In the genomic region with DNA sequence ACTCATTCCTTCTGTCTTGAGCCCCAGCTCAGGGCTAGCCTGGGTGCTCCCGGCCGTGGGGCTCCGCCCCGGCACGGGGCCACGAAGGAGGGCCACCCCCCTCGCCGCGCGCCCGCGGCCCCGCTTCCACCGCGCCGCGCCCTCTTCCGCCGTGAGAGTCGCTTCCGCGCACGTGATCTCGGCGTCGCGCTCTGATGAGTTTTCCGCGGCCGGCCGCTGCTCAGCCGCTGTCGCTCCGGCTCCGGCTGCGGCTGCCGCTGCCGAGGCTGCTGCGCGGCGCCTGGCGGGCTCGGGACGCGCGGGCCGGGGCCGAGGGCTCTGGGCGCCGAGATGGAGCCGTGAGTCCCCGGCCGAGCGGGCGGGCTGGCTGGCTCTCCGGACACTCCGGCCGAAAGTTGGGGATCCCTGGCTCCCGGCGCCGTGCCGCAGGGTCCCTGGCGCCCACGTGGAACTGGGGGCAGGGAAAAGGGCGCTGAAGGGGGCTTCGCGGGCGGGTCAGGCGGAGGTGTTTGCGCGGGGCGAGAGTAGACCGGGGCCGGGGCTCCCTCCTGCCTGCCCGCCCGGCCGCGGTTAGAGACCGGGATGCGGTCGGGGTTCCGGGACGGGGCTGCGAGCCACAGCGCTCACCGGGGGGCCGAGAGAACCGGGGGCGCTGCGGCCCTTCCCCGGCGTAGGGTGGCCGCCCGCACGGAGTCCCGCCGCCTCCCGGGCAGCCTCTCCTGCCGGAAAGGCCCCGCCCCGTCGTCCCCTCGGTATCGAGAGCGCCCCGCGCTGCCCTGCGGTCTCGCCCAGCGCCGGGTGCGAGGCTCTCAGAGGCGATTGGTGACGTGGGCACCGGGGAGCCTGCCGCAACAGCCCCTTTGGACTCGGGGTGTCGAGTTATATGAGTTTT, we compare ENCODE assay signal across 8 cellular contexts. TPM values are rescaled to one million over a fixed set of nuclear protein-coding genes. Genes with fewer than 3 reads are reported as not detected.
DNase-seq lines count a peak whose midpoint lies in the region; ATAC-seq, FAIRE-seq and TF ChIP-seq lines count a peak whose summit lies in the region.

Gene TMEM181 (plus strand): TSS at position 197 of the 892 bp plus-strand sequence. CDS start 134 bp downstream, at position 331.

- FAIRE-seq in kidney (lab: Jason Lieb, UNC) = no peak

- H3K4me3 ChIP-seq in A673 (ENCODE audit: low read depth, low read length, poor library complexity, severe bottlenecking) = peak within 1 kb of the TSS; percentile 98
- H3K4me3 ChIP-seq in kidney (ENCODE audit: low read length in 2 of 2) = peak within 1 kb of the TSS; percentile 77 to 90

- H3K9me3 Mint-ChIP-seq in central memory CD8-positive, alpha-beta T cell = no peaks in the 10 kb centered on the region

- POLR2A ChIA-PET in A673 (lab: Charles Lee; ENCODE audit: low non-redundant PET) = no interaction called here

- CTCF ChIA-PET in A673 (lab: Charles Lee) = no interaction called here

- peaks cover 10% of the 10 kb centered on the region for H3K36me3 Mint-ChIP-seq in central memory CD8-positive, alpha-beta T cell (ENCODE audit: insufficient read depth)

- intact Hi-C loops in A673 (cut with micrococcal nuclease; ENCODE audit: unreplicated experiment) (no loop called here), kidney (cut with DNase I) (no loop called here)

- H3K9me3 ChIP-seq in A673 (ENCODE audit: low read depth, low read length, poor library complexity, severe bottlenecking) (no peaks in the 10 kb centered on the region), kidney (ENCODE audit: control insufficient read depth in 1 of 2, low read length in 2 of 2) (no peaks in the 10 kb centered on the region)

- no TSS peak for BruUV-seq in A673 (replicated peaks; lab: Mats Ljungman, UMichigan)

- H3K4me1 ChIP-seq in A673 (ENCODE audit: insufficient read depth, low read length, poor library complexity, severe bottlenecking) (peaks cover 15% of the 10 kb centered on the region), kidney (ENCODE audit: control insufficient read depth in 1 of 2, insufficient read depth in 1 of 2, low read depth in 1 of 2, low read length in 2 of 2) (peaks cover 3 to 12% of the 10 kb centered on the region in 2 donors)

- peak within 1 kb of the TSS; percentile 63 to 84 for H3K9ac ChIP-seq in kidney (ENCODE audit: low read length in 2 of 2)

- H3K27me3 ChIP-seq in A673 (replicated peaks; ENCODE audit: insufficient read depth, low read depth, low read length, poor library complexity) = no peaks in the 10 kb centered on the region

- no peaks in the 10 kb centered on the region for H3K27me3 Mint-ChIP-seq in central memory CD8-positive, alpha-beta T cell

- peak within 1 kb of the TSS; percentile 94 for H3K27ac Mint-ChIP-seq in central memory CD8-positive, alpha-beta T cell (ENCODE audit: low read depth)

- peak; percentile 83 for ATAC-seq in GM18520 (IDR thresholded peaks at IDR 0.05; ENCODE audit: unreplicated experiment)
- peak; percentile 86 for ATAC-seq in HG03064 (IDR thresholded peaks at IDR 0.05; ENCODE audit: low read depth, unreplicated experiment)
- ATAC-seq in activated CD4-positive, CD25-positive, alpha-beta regulatory T cell treated with anti-CD3 and anti-CD28 coated beads, Interleukin-2, amount 50 U/mL, for 24 hours = peak; percentile 94
- peak; percentile 79 for ATAC-seq in central memory CD8-positive, alpha-beta T cell (replicated peaks; ENCODE audit: extremely low read depth, poor library complexity, severe bottlenecking)

- TF ChIP-seq CTCF in A673 (conservative IDR thresholded peaks at IDR 0.05; ENCODE audit: low read depth, low read length) (no peak), kidney (IDR thresholded peaks at IDR 0.05; ENCODE audit: borderline replicate concordance, extremely low read depth, insufficient read depth) (no peak)

- H3K4me3 Mint-ChIP-seq in central memory CD8-positive, alpha-beta T cell = peak within 1 kb of the TSS; percentile 93

- DNase-seq in A673 (ENCODE audit: low spot score) = peak; percentile 91
- peak; percentile 48 for DNase-seq in NCI-H2227 treated with DMSO at 0.1 percent for 48 hours (lab: John Stamatoyannopoulos, UW)
- peak; percentile 73 to 75 for DNase-seq in central memory CD8-positive, alpha-beta T cell (ENCODE audit: low spot score in 2 of 2)
- DNase-seq in kidney = peak; percentile 96
- DNase-seq in stimulated activated CD4-positive, alpha-beta T cell treated with anti-CD3 and anti-CD28 coated beads, Interleukin-15, amount 100 ng/mL, for 24 hours = peak; percentile 90

- H3K36me3 ChIP-seq in A673 (ENCODE audit: insufficient read depth, low read length, poor library complexity, severe bottlenecking) (no peaks in the 10 kb centered on the region), kidney (ENCODE audit: control insufficient read depth in 1 of 2, insufficient read depth in 2 of 2, low read length in 2 of 2) (no peaks in the 10 kb centered on the region)

- peaks cover 39% of the 10 kb centered on the region for H3K4me1 Mint-ChIP-seq in central memory CD8-positive, alpha-beta T cell

- H3K27ac ChIP-seq in A673 (ENCODE audit: low read depth, low read length, poor library complexity, severe bottlenecking) (peak within 1 kb of the TSS; percentile 90), kidney (ENCODE audit: low read depth in 2 of 2, low read length in 2 of 2) (peak within 1 kb of the TSS; percentile 51 to 67)

RNA-seq across cellular contexts. Expression of gene TMEM181, which starts in this region (rescaled TPM):
- total RNA-seq in A673 (2021) = 29.4 and 31.6 TPM in 2 replicates
- 19.9 TPM for total RNA-seq in kidney
- polyA plus RNA-seq in kidney (ENCODE audit: insufficient read depth, low read depth, low replicate concordance) = 6.9 TPM

Comparison
In these comparisons a context has a peak if more than half of its experiments do, and no peak if none do; other contexts are left out.
1. Peak in every context shown above with its lines: DNase-seq, ATAC-seq, H3K4me3 ChIP-seq and H3K27ac ChIP-seq.